12 cellular contexts compared by ENCODE assay signal in the genomic region with DNA sequence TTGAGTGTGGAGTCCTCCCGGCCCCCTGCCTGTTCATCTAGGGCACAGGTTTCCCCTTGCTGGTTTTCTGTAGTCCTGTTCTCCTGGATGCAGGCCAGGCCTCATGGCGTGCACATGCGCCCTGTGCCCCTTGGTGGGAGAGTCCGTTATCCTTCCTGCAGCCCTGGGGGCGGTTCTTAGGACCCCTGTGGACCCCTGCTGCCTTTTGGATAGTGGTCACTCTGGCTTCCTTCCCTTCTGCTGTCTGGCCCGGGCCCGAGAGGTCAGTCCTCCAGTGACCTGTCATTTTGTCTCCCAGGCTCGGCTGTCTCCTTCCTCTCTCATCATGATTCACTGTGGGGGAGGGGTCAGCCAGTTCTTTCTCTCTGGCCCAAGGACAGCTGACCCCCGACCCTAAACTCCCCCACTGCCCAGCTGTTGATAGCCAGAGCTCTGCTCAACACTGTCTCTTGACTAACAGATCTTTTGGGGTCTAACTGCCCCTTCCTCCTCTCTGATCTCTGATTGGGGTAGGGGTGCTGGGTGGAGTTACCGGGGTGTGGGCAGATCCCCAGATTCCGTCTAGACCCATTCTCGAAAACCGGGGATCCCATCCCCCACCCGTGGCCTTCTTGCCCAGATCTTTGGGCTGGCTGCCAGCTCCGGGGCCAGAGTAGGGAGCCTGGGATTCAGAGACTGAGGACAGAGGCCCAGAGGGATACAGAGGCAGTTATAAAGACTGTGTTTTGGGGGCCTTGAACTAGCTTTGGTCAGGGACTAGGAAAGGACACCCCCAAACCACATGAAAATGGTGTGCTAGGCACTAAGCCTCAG. TPM values are rescaled to one million over a fixed set of nuclear protein-coding genes. Genes with fewer than 3 reads are reported as not detected.
A peak's percentile ranks its signal among the peaks of the same experiment; 100 is the strongest.
DNase-seq lines count a peak whose midpoint lies in the region; ATAC-seq and TF ChIP-seq lines count a peak whose summit lies in the region.
"Had no signal": no experiment of that assay in that cellular context is flagged by ENCODE, and none has a peak within 500 bp of the region (broad histone marks: within the 10 kb centered on the region; RNA-seq: fewer than 3 reads in every experiment).

No MANE protein-coding gene starts in this region.

- H3K4me3 Mint-ChIP-seq in T-helper 17 cell = peak overlapping the region; percentile 71
- peak overlapping the region; percentile 37 for H3K4me3 Mint-ChIP-seq in endothelial cell (ENCODE audit: unreplicated experiment)
- peak overlapping the region in 4 of 10 donors; percentile 29 to 62 (median 56) for H3K4me3 Mint-ChIP-seq in naive thymus-derived CD4-positive, alpha-beta T cell
- H3K4me3 Mint-ChIP-seq in chondrocyte (ENCODE audit: unreplicated experiment) = no peak overlapping the region

- H3K27me3 ChIP-seq in BE2C = peaks cover 61% of the 10 kb centered on the region
- H3K27me3 ChIP-seq in naive thymus-derived CD4-positive, alpha-beta T cell (ENCODE audit: control insufficient read depth in 2 of 2, insufficient read depth in 2 of 2, low read length in 2 of 2) = no peaks in the 10 kb centered on the region

- DNase-seq in BE2C (peak; percentile 37), T-helper 17 cell (no peak), endothelial cell (ENCODE audit: low spot score) (no peak), chondrocyte (ENCODE audit: low spot score) (no peak), NCI-H345 treated with DMSO at 0.1 percent for 48 hours (lab: John Stamatoyannopoulos, UW; ENCODE audit: unreplicated experiment) (no peak)
- no peak for DNase-seq in naive thymus-derived CD4-positive, alpha-beta T cell
- DNase-seq: erythroblast, KBM-7, NCI-H524 had no signal

- no peak for ATAC-seq in T-helper 17 cell
- ATAC-seq in naive thymus-derived CD4-positive, alpha-beta T cell = no peak
- ATAC-seq in GM21526 (IDR thresholded peaks at IDR 0.05; ENCODE audit: low FRiP score, unreplicated experiment) = no peak
- no peak for ATAC-seq in GM18867 (IDR thresholded peaks at IDR 0.05; ENCODE audit: unreplicated experiment)

- peaks cover 10% of the 10 kb centered on the region for H3K36me3 Mint-ChIP-seq in T-helper 17 cell (ENCODE audit: low read depth)
- peaks cover 48% of the 10 kb centered on the region for H3K36me3 Mint-ChIP-seq in endothelial cell (ENCODE audit: low read depth, unreplicated experiment)
- peaks cover 15 to 79% (median 32%) of the 10 kb centered on the region in 5 donors for H3K36me3 Mint-ChIP-seq in naive thymus-derived CD4-positive, alpha-beta T cell
- peaks cover 50% of the 10 kb centered on the region for H3K36me3 Mint-ChIP-seq in chondrocyte (ENCODE audit: low read depth)

- CTCF ChIA-PET in naive thymus-derived CD4-positive, alpha-beta T cell (lab: Charles Lee) = interaction anchor here (0.6 to 7.3 kb wide), 3 partner anchors 285 to 318 kb away, joined by 3 to 102 read pairs (median 3); no protein-coding TSS in a partner anchor

- no peaks in the 10 kb centered on the region for H3K9me3 Mint-ChIP-seq in endothelial cell (ENCODE audit: unreplicated experiment)
- H3K9me3 Mint-ChIP-seq in naive thymus-derived CD4-positive, alpha-beta T cell = peaks cover 0 to 3% (median 0%) of the 10 kb centered on the region in 11 donors
- H3K9me3 Mint-ChIP-seq in chondrocyte (ENCODE audit: low read depth) = no peaks in the 10 kb centered on the region

- peaks cover 72% of the 10 kb centered on the region for H3K4me1 Mint-ChIP-seq in T-helper 17 cell
- peaks cover 51% of the 10 kb centered on the region for H3K4me1 Mint-ChIP-seq in endothelial cell (ENCODE audit: unreplicated experiment)
- peaks cover 53 to 97% (median 83%) of the 10 kb centered on the region in 7 donors for H3K4me1 Mint-ChIP-seq in naive thymus-derived CD4-positive, alpha-beta T cell
- H3K4me1 Mint-ChIP-seq in chondrocyte (ENCODE audit: low read depth) = peaks cover 23% of the 10 kb centered on the region

- H3K27ac ChIP-seq in naive thymus-derived CD4-positive, alpha-beta T cell (ENCODE audit: low read depth, low read length) = peak overlapping the region; percentile 39
- H3K27ac ChIP-seq: C4-2B had no signal

- peak overlapping the region; percentile 97 for H3K27ac Mint-ChIP-seq in T-helper 17 cell
- no peak overlapping the region for H3K27ac Mint-ChIP-seq in endothelial cell (ENCODE audit: unreplicated experiment)
- peak overlapping the region in 7 of 9 donors; percentile 20 to 90 (median 66) for H3K27ac Mint-ChIP-seq in naive thymus-derived CD4-positive, alpha-beta T cell
- H3K27ac Mint-ChIP-seq in chondrocyte (ENCODE audit: unreplicated experiment) = no peak overlapping the region

- H3K9me3 ChIP-seq in BE2C = no peaks in the 10 kb centered on the region
- H3K9me3 ChIP-seq in T-helper 17 cell (ENCODE audit: control insufficient read depth, low read length, poor library complexity, severe bottlenecking) = no peaks in the 10 kb centered on the region
- no peaks in the 10 kb centered on the region for H3K9me3 ChIP-seq in naive thymus-derived CD4-positive, alpha-beta T cell (ENCODE audit: control insufficient read depth in 2 of 3, low read length in 3 of 3)

- POLR2A ChIA-PET in naive thymus-derived CD4-positive, alpha-beta T cell (lab: Charles Lee) = interaction anchor here (0.9 to 1.2 kb wide), 2 partner anchors 12 to 18 kb away, joined by 3 to 6 read pairs; no protein-coding TSS in a partner anchor

- intact Hi-C loops in naive thymus-derived CD4-positive, alpha-beta T cell (cut with micrococcal nuclease) = no loop called here

- no peaks in the 10 kb centered on the region for H3K36me3 ChIP-seq in BE2C
- peaks cover 37 to 84% (median 54%) of the 10 kb centered on the region in 3 experiments for H3K36me3 ChIP-seq in naive thymus-derived CD4-positive, alpha-beta T cell (ENCODE audit: control insufficient read depth in 2 of 3, insufficient read depth in 3 of 3, low read length in 3 of 3)

- H3K4me3 ChIP-seq in BE2C (ENCODE audit: low read depth, low read length) = no peak overlapping the region
- H3K4me3 ChIP-seq in naive thymus-derived CD4-positive, alpha-beta T cell (ENCODE audit: low read length) = no peak overlapping the region

- no peaks in the 10 kb centered on the region for H3K4me1 ChIP-seq in BE2C
- H3K4me1 ChIP-seq in naive thymus-derived CD4-positive, alpha-beta T cell (ENCODE audit: control insufficient read depth in 2 of 2, insufficient read depth in 2 of 2, low read length in 2 of 2) = peaks cover 34 to 61% of the 10 kb centered on the region in 2 donors

- H3K27me3 Mint-ChIP-seq in T-helper 17 cell = no peaks in the 10 kb centered on the region
- H3K27me3 Mint-ChIP-seq in endothelial cell (ENCODE audit: unreplicated experiment) = peaks cover 7% of the 10 kb centered on the region
- no peaks in the 10 kb centered on the region for H3K27me3 Mint-ChIP-seq in naive thymus-derived CD4-positive, alpha-beta T cell
- H3K27me3 Mint-ChIP-seq in chondrocyte (ENCODE audit: low read depth) = peaks cover 14% of the 10 kb centered on the region

- TF ChIP-seq CTCF in BE2C (IDR thresholded peaks at IDR 0.05; ENCODE audit: low read depth, low read length) = no peak
- no peak for TF ChIP-seq CTCF in endothelial cell (IDR thresholded peaks at IDR 0.05; ENCODE audit: unreplicated experiment)
- no peak for TF ChIP-seq CTCF in chondrocyte (IDR thresholded peaks at IDR 0.05)

RNA-seq across cellular contexts. Expression of gene CCND2, which starts 7.0 kb away (rescaled TPM):
- polyA plus RNA-seq in BE2C (2012; ENCODE audit: insufficient read depth, insufficient read length, low read depth) = not detected
- total RNA-seq in T-helper 17 cell = 100 to 1,000 TPM; 197 to 225 TPM
- total RNA-seq in endothelial cell (ENCODE audit: unreplicated experiment) = 88.1 TPM
- 100 to 1,000 TPM in 3 of 5 experiments, 10 to 100 TPM in 2; 95.7 to 659 (median 125) TPM for total RNA-seq in naive thymus-derived CD4-positive, alpha-beta T cell
- 10 to 100 TPM; 57.3 to 65.1 TPM for polyA plus RNA-seq in naive thymus-derived CD4-positive, alpha-beta T cell
- total RNA-seq in chondrocyte = 128 to 158 TPM (median 129 TPM) in 3 replicates

RNA-seq across cellular contexts. Expression of gene TIGAR, which starts 40.5 kb away (rescaled TPM):
- polyA plus RNA-seq in BE2C (2012; ENCODE audit: insufficient read depth, insufficient read length, low read depth) = 9.6 TPM
- total RNA-seq in T-helper 17 cell = 10 to 100 TPM in 1 of 2 donors, 1 to 10 TPM in 1; 7.8 to 10.7 TPM
- 21.9 TPM for total RNA-seq in endothelial cell (ENCODE audit: unreplicated experiment)
- total RNA-seq in naive thymus-derived CD4-positive, alpha-beta T cell = 10 to 100 TPM in 3 of 5 experiments, 1 to 10 TPM in 2; 7.1 to 15.8 (median 11.1) TPM
- polyA plus RNA-seq in naive thymus-derived CD4-positive, alpha-beta T cell = 1 to 10 TPM; 4.4 to 6.6 TPM
- 27.1 to 30.1 TPM (median 28.8 TPM) in 3 replicates for total RNA-seq in chondrocyte

Comparison
In these comparisons a context has a peak if more than half of its experiments do, and no peak if none do; other contexts are left out.
1. H3K27ac Mint-ChIP-seq: peak in T-helper 17 cell (single experiment) and naive thymus-derived CD4-positive, alpha-beta T cell (7 of 9); none in endothelial cell (single experiment) and chondrocyte (single experiment).